1 cellular context compared by ENCODE assay signal in the genomic region with DNA sequence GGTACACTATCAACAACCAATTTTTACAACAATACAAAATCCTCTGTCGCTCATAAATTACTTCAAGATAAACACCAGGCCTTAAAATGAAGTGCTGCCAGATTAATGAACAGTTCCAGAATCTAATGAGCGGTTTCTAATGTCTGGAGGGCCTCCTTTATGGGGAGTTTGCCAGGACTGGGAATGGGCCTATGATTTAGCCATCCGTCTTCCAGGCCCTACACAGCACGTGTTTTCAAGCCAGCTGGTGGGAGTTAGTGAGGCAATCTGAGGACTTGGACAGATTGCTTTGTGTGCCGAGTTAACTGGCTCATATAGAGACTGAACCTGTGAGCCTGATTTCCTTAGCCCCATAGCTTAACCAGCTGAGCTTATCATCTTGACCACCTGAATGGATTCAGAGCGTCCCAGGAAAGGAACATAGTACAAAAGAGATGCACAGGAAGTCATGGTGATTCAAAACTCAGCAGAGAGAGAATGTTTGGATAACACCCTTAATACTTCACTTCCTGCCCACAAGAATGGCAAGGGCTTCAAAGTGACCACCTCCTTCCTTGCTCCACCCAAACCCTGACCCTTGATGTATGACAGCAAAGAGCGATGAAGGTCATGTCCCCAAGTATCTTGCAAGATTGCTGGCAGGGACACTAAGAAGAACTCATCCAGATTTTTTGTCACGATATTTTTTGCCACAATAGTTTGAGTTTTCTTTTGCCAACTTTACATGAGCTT.
A peak's percentile ranks its signal among the peaks of the same experiment; 100 is the strongest.
TF ChIP-seq lines count a peak whose summit lies in the region.

No MANE protein-coding gene starts in this region.

TF ChIP-seq in HEK293, 187 proteins besides CTCF, POLR2A, EP300 and RAD21:
- TF ChIP-seq EGR2 (tag by site-specific recombination; IDR thresholded peaks at IDR 0.05; ENCODE audit: low read depth) (no peak), SP7 (tag by site-specific recombination; IDR thresholded peaks at IDR 0.05) (peak; percentile 68)
